Comparison of ENCODE assay signal across 1 cellular context in the genomic region with DNA sequence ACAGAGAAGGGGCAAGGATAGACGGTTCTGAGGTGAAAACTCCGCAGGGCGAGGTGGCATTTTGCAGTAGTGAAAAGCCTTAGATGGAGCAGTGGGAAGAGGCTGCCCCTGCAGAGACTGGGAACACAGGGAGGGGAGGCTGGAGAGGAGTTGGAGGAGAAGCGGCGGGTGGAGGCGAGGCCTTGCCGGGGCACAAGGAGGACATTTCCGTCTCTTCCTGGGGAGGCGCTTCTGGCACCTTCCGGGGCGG.
TF ChIP-seq lines count a peak whose summit lies in the region.

No MANE protein-coding gene starts in this region.

TF ChIP-seq in GM12878, 131 proteins besides CTCF, POLR2A, EP300 and RAD21 (continues in another document):
- TF ChIP-seq, protein P1, sequence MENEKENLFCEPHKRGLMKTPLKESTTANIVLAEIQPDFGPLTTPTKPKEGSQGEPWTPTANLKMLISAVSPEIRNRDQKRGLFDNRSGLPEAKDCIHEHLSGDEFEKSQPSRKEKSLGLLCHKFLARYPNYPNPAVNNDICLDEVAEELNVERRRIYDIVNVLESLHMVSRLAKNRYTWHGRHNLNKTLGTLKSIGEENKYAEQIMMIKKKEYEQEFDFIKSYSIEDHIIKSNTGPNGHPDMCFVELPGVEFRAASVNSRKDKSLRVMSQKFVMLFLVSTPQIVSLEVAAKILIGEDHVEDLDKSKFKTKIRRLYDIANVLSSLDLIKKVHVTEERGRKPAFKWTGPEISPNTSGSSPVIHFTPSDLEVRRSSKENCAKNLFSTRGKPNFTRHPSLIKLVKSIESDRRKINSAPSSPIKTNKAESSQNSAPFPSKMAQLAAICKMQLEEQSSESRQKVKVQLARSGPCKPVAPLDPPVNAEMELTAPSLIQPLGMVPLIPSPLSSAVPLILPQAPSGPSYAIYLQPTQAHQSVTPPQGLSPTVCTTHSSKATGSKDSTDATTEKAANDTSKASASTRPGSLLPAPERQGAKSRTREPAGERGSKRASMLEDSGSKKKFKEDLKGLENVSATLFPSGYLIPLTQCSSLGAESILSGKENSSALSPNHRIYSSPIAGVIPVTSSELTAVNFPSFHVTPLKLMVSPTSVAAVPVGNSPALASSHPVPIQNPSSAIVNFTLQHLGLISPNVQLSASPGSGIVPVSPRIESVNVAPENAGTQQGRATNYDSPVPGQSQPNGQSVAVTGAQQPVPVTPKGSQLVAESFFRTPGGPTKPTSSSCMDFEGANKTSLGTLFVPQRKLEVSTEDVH (IDR thresholded peaks at IDR 0.05; ENCODE audit: low read depth, partially characterized antibody): no peak
- TF ChIP-seq IKZF2 (IDR thresholded peaks at IDR 0.05) (no peak; a peak in 1 of 4 replicates), RCOR1 (conservative IDR thresholded peaks at IDR 0.05; ENCODE audit: low read depth, low read length) (no peak), BHLHE40 (IDR thresholded peaks at IDR 0.05; ENCODE audit: borderline replicate concordance in 1 of 2, low read depth in 2 of 2, low read length in 1 of 2) (no peak), ZBED1 (IDR thresholded peaks at IDR 0.05; ENCODE audit: borderline replicate concordance) (no peak), SMC3 (IDR thresholded peaks at IDR 0.05; ENCODE audit: borderline replicate concordance, low read length) (no peak), SMAD1 (IDR thresholded peaks at IDR 0.05; ENCODE audit: low read depth, partially characterized antibody) (no peak), RFX5 (IDR thresholded peaks at IDR 0.05; ENCODE audit: low read depth, low read length) (no peak), ZNF384 (IDR thresholded peaks at IDR 0.05; ENCODE audit: borderline replicate concordance, low read depth, low read length) (no peak), MXI1 (IDR thresholded peaks at IDR 0.05; ENCODE audit: low read depth, low read length) (no peak), YY1 (IDR thresholded peaks at IDR 0.05; ENCODE audit: low read depth, low read length) (no peak), IKZF1 (conservative IDR thresholded peaks at IDR 0.05) (no peak), RUNX3 (IDR thresholded peaks at IDR 0.05; ENCODE audit: low read length) (no peak), NBN (IDR thresholded peaks at IDR 0.05) (peak; percentile 77), POLR2AphosphoS5 (IDR thresholded peaks at IDR 0.05; ENCODE audit: low read length) (peak; percentile 62; the same call in 1 of the 2 replicates), JUNB (IDR thresholded peaks at IDR 0.05) (no peak), STAT1 (conservative IDR thresholded peaks at IDR 0.05) (no peak), SP1 (IDR thresholded peaks at IDR 0.05; ENCODE audit: low read depth, low read length) (no peak), CHD1 (IDR thresholded peaks at IDR 0.05; ENCODE audit: low read depth, low read length) (no peak), HDGF (IDR thresholded peaks at IDR 0.05) (peak; percentile 96), DPF2 (IDR thresholded peaks at IDR 0.05) (no peak), POU2F2 (IDR thresholded peaks at IDR 0.05; ENCODE audit: borderline replicate concordance, low read depth, low read length) (0 out of 3 replicates have a peak, but pooled peaks have one; percentile 48), FOXK2 (IDR thresholded peaks at IDR 0.05) (no peak), GABPA (IDR thresholded peaks at IDR 0.05; ENCODE audit: low read depth) (0 out of 2 replicates have a peak, but pooled peaks have one; percentile 32), SREBF2 (IDR thresholded peaks at IDR 0.05; ENCODE audit: low read length) (no peak)
- TF ChIP-seq, protein P2, sequence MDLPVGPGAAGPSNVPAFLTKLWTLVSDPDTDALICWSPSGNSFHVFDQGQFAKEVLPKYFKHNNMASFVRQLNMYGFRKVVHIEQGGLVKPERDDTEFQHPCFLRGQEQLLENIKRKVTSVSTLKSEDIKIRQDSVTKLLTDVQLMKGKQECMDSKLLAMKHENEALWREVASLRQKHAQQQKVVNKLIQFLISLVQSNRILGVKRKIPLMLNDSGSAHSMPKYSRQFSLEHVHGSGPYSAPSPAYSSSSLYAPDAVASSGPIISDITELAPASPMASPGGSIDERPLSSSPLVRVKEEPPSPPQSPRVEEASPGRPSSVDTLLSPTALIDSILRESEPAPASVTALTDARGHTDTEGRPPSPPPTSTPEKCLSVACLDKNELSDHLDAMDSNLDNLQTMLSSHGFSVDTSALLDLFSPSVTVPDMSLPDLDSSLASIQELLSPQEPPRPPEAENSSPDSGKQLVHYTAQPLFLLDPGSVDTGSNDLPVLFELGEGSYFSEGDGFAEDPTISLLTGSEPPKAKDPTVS (IDR thresholded peaks at IDR 0.05; ENCODE audit: low read depth, low read length): no peak
- TF ChIP-seq, protein P3, sequence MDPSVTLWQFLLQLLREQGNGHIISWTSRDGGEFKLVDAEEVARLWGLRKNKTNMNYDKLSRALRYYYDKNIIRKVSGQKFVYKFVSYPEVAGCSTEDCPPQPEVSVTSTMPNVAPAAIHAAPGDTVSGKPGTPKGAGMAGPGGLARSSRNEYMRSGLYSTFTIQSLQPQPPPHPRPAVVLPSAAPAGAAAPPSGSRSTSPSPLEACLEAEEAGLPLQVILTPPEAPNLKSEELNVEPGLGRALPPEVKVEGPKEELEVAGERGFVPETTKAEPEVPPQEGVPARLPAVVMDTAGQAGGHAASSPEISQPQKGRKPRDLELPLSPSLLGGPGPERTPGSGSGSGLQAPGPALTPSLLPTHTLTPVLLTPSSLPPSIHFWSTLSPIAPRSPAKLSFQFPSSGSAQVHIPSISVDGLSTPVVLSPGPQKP (IDR thresholded peaks at IDR 0.05; ENCODE audit: low read depth, low read length): no peak
- TF ChIP-seq, protein P4, sequence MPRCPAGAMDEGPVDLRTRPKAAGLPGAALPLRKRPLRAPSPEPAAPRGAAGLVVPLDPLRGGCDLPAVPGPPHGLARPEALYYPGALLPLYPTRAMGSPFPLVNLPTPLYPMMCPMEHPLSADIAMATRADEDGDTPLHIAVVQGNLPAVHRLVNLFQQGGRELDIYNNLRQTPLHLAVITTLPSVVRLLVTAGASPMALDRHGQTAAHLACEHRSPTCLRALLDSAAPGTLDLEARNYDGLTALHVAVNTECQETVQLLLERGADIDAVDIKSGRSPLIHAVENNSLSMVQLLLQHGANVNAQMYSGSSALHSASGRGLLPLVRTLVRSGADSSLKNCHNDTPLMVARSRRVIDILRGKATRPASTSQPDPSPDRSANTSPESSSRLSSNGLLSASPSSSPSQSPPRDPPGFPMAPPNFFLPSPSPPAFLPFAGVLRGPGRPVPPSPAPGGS (IDR thresholded peaks at IDR 0.05; ENCODE audit: borderline replicate concordance, insufficient read depth, low read depth, low read length, poor library complexity, severe bottlenecking): no peak
- TF ChIP-seq, protein P5, sequence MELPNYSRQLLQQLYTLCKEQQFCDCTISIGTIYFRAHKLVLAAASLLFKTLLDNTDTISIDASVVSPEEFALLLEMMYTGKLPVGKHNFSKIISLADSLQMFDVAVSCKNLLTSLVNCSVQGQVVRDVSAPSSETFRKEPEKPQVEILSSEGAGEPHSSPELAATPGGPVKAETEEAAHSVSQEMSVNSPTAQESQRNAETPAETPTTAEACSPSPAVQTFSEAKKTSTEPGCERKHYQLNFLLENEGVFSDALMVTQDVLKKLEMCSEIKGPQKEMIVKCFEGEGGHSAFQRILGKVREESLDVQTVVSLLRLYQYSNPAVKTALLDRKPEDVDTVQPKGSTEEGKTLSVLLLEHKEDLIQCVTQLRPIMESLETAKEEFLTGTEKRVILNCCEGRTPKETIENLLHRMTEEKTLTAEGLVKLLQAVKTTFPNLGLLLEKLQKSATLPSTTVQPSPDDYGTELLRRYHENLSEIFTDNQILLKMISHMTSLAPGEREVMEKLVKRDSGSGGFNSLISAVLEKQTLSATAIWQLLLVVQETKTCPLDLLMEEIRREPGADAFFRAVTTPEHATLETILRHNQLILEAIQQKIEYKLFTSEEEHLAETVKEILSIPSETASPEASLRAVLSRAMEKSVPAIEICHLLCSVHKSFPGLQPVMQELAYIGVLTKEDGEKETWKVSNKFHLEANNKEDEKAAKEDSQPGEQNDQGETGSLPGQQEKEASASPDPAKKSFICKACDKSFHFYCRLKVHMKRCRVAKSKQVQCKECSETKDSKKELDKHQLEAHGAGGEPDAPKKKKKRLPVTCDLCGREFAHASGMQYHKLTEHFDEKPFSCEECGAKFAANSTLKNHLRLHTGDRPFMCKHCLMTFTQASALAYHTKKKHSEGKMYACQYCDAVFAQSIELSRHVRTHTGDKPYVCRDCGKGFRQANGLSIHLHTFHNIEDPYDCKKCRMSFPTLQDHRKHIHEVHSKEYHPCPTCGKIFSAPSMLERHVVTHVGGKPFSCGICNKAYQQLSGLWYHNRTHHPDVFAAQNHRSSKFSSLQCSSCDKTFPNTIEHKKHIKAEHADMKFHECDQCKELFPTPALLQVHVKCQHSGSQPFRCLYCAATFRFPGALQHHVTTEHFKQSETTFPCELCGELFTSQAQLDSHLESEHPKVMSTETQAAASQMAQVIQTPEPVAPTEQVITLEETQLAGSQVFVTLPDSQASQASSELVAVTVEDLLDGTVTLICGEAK (IDR thresholded peaks at IDR 0.05; ENCODE audit: borderline replicate concordance): peak; percentile 70; the same call in 1 of the 2 replicates
- TF ChIP-seq, protein P6, sequence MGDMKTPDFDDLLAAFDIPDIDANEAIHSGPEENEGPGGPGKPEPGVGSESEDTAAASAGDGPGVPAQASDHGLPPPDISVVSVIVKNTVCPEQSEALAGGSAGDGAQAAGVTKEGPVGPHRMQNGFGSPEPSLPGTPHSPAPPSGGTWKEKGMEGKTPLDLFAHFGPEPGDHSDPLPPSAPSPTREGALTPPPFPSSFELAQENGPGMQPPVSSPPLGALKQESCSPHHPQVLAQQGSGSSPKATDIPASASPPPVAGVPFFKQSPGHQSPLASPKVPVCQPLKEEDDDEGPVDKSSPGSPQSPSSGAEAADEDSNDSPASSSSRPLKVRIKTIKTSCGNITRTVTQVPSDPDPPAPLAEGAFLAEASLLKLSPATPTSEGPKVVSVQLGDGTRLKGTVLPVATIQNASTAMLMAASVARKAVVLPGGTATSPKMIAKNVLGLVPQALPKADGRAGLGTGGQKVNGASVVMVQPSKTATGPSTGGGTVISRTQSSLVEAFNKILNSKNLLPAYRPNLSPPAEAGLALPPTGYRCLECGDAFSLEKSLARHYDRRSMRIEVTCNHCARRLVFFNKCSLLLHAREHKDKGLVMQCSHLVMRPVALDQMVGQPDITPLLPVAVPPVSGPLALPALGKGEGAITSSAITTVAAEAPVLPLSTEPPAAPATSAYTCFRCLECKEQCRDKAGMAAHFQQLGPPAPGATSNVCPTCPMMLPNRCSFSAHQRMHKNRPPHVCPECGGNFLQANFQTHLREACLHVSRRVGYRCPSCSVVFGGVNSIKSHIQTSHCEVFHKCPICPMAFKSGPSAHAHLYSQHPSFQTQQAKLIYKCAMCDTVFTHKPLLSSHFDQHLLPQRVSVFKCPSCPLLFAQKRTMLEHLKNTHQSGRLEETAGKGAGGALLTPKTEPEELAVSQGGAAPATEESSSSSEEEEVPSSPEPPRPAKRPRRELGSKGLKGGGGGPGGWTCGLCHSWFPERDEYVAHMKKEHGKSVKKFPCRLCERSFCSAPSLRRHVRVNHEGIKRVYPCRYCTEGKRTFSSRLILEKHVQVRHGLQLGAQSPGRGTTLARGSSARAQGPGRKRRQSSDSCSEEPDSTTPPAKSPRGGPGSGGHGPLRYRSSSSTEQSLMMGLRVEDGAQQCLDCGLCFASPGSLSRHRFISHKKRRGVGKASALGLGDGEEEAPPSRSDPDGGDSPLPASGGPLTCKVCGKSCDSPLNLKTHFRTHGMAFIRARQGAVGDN (IDR thresholded peaks at IDR 0.05): no peak; the same call in 1 of the 2 replicates
- TF ChIP-seq, protein P7, sequence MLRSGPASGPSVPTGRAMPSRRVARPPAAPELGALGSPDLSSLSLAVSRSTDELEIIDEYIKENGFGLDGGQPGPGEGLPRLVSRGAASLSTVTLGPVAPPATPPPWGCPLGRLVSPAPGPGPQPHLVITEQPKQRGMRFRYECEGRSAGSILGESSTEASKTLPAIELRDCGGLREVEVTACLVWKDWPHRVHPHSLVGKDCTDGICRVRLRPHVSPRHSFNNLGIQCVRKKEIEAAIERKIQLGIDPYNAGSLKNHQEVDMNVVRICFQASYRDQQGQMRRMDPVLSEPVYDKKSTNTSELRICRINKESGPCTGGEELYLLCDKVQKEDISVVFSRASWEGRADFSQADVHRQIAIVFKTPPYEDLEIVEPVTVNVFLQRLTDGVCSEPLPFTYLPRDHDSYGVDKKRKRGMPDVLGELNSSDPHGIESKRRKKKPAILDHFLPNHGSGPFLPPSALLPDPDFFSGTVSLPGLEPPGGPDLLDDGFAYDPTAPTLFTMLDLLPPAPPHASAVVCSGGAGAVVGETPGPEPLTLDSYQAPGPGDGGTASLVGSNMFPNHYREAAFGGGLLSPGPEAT (IDR thresholded peaks at IDR 0.05; ENCODE audit: low read depth): 0 out of 2 replicates have a peak, but pooled peaks have one; percentile 46
- TF ChIP-seq, protein P8, sequence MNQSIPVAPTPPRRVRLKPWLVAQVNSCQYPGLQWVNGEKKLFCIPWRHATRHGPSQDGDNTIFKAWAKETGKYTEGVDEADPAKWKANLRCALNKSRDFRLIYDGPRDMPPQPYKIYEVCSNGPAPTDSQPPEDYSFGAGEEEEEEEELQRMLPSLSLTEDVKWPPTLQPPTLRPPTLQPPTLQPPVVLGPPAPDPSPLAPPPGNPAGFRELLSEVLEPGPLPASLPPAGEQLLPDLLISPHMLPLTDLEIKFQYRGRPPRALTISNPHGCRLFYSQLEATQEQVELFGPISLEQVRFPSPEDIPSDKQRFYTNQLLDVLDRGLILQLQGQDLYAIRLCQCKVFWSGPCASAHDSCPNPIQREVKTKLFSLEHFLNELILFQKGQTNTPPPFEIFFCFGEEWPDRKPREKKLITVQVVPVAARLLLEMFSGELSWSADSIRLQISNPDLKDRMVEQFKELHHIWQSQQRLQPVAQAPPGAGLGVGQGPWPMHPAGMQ (IDR thresholded peaks at IDR 0.05; ENCODE audit: borderline replicate concordance): no peak
- TF ChIP-seq, protein P9, sequence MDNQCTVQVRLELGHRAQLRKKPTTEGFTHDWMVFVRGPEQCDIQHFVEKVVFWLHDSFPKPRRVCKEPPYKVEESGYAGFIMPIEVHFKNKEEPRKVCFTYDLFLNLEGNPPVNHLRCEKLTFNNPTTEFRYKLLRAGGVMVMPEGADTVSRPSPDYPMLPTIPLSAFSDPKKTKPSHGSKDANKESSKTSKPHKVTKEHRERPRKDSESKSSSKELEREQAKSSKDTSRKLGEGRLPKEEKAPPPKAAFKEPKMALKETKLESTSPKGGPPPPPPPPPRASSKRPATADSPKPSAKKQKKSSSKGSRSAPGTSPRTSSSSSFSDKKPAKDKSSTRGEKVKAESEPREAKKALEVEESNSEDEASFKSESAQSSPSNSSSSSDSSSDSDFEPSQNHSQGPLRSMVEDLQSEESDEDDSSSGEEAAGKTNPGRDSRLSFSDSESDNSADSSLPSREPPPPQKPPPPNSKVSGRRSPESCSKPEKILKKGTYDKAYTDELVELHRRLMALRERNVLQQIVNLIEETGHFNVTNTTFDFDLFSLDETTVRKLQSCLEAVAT (IDR thresholded peaks at IDR 0.05): peak; percentile 96
- TF ChIP-seq, protein P10, sequence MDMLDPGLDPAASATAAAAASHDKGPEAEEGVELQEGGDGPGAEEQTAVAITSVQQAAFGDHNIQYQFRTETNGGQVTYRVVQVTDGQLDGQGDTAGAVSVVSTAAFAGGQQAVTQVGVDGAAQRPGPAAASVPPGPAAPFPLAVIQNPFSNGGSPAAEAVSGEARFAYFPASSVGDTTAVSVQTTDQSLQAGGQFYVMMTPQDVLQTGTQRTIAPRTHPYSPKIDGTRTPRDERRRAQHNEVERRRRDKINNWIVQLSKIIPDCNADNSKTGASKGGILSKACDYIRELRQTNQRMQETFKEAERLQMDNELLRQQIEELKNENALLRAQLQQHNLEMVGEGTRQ (IDR thresholded peaks at IDR 0.05; ENCODE audit: borderline replicate concordance, low read depth, low read length): no peak
